8 cellular contexts compared by ENCODE assay signal in genomic region chr3:43855674-43856299, GRCh38.
A peak's percentile ranks its signal among the peaks of the same experiment; 100 is the strongest.
DNase-seq lines count a peak whose midpoint lies in the region; ATAC-seq and TF ChIP-seq lines count a peak whose summit lies in the region.

No MANE protein-coding gene starts in this region.

- H3K79me2 ChIP-seq in osteoblast (ENCODE audit: insufficient read depth, low read length), result no peaks in the 10 kb centered on the region

- no peak overlapping the region for H3K27ac ChIP-seq in osteoblast (ENCODE audit: low read depth, low read length)

- peaks cover 13% of the 10 kb centered on the region for H3K4me1 ChIP-seq in osteoblast (ENCODE audit: insufficient read depth, low read length)

- DNase-seq in COLO829 (ENCODE audit: low spot score), result peak; percentile 49
- peak; percentile 24 for DNase-seq in NCI-H345 treated with DMSO at 0.1 percent for 48 hours (lab: John Stamatoyannopoulos, UW; ENCODE audit: unreplicated experiment)
- peak; percentile 4 for DNase-seq in activated CD8-positive, alpha-beta memory T cell treated with anti-CD3 and anti-CD28 coated beads, Interleukin-2, amount 50 U/mL, for 24 hours (ENCODE audit: extremely low read depth)
- DNase-seq in fibroblast of pulmonary artery (ENCODE audit: low read depth), result peak; percentile 74
- peak; percentile 58 for DNase-seq in osteoblast (ENCODE audit: insufficient read length, low spot score, missing footprints)

- peak; percentile 56 for ATAC-seq in GM21717 (IDR thresholded peaks at IDR 0.05; ENCODE audit: unreplicated experiment)
- no peak for ATAC-seq in HG03039 (IDR thresholded peaks at IDR 0.05; ENCODE audit: unreplicated experiment)
- ATAC-seq in GM21619 (IDR thresholded peaks at IDR 0.05; ENCODE audit: unreplicated experiment), result no peak

- no peaks in the 10 kb centered on the region for H3K27me3 ChIP-seq in osteoblast (ENCODE audit: insufficient read depth, low read length)

- no peaks in the 10 kb centered on the region for H4K20me1 ChIP-seq in osteoblast (ENCODE audit: insufficient read depth, low read length)

- no peak overlapping the region for H3K4me2 ChIP-seq in osteoblast (ENCODE audit: insufficient read depth, low read length)

- H3K4me3 ChIP-seq in fibroblast of pulmonary artery (replicated peaks; ENCODE audit: low read depth, low read length) (no peak overlapping the region), osteoblast (ENCODE audit: insufficient read depth, low read length) (no peak overlapping the region)

- peak overlapping the region; percentile 83 for H2AFZ ChIP-seq in osteoblast (ENCODE audit: low read length)

- TF ChIP-seq CTCF in fibroblast of pulmonary artery (IDR thresholded peaks at IDR 0.05; ENCODE audit: low read length, missing control alignments) (peak; percentile 93), osteoblast (IDR thresholded peaks at IDR 0.05; ENCODE audit: extremely low read depth, low read depth, low read length) (peak; percentile 87)

- no peaks in the 10 kb centered on the region for H3K36me3 ChIP-seq in osteoblast (ENCODE audit: insufficient read depth, low read length)

- no peaks in the 10 kb centered on the region for H3K9me3 ChIP-seq in osteoblast (ENCODE audit: low read depth, low read length)

Comparison
In these comparisons a context has a peak if more than half of its experiments do, and no peak if none do; other contexts are left out.
1. DNase-seq: peak in every context shown above with its lines; median percentile 74 in fibroblast of pulmonary artery; 58 in osteoblast; 49 in COLO829; 24 in NCI-H345 treated with DMSO at 0.1 percent for 48 hours; 4 in activated CD8-positive, alpha-beta memory T cell treated with anti-CD3 and anti-CD28 coated beads, Interleukin-2, amount 50 U/mL, for 24 hours.